Comparison of ENCODE assay signal across 27 cellular contexts in genomic region chr9:99497641-99498040, GRCh38.
DNase-seq lines count a peak whose midpoint lies in the region; ATAC-seq and TF ChIP-seq lines count a peak whose summit lies in the region.
"Had no signal": no experiment of that assay in that cellular context is flagged by ENCODE, and none has a peak within 500 bp of the region (broad histone marks: within the 10 kb centered on the region; RNA-seq: fewer than 3 reads in every experiment).

No MANE protein-coding gene starts in this region.

- CTCF ChIA-PET in MCF 10A (lab: Yijun Ruan, JAX): interaction anchor here (0.5 to 0.7 kb wide), 4 partner anchors 14 to 498 kb away, joined by 3 to 4 read pairs (median 4); no protein-coding TSS in a partner anchor

- H3K27ac ChIP-seq in breast epithelium (no peak overlapping the region), spleen (no peak overlapping the region)
- H3K27ac ChIP-seq: 22Rv1, BLaER1, HL-60, RWPE1, SK-N-MC had no signal

- no peaks in the 10 kb centered on the region for H3K36me3 ChIP-seq in breast epithelium
- H3K36me3 ChIP-seq in spleen: no peaks in the 10 kb centered on the region
- H3K36me3 ChIP-seq: BLaER1 had no signal

- TF ChIP-seq POLR2A in breast epithelium (IDR thresholded peaks at IDR 0.05) (no peak), spleen (IDR thresholded peaks at IDR 0.05) (no peak)

- BruUV-seq in MCF 10A (replicated peaks; lab: Mats Ljungman, UMichigan): no TSS peak

- 82 to 93% (median 88%) methylated on average over 2 of the region's 2 CpGs for WGBS in spleen, 5 donors

- H3K27me3 Mint-ChIP-seq in MCF 10A (ENCODE audit: insufficient read depth, unreplicated experiment): no peaks in the 10 kb centered on the region
- peaks cover 17% of the 10 kb centered on the region for H3K27me3 Mint-ChIP-seq in activated T-helper 17 cell treated with anti-CD3 and anti-CD28 coated beads, Interleukin-2, amount 50 U/mL, for 72 hours
- peaks cover 5% of the 10 kb centered on the region for H3K27me3 Mint-ChIP-seq in memory B cell
- no peaks in the 10 kb centered on the region for H3K27me3 Mint-ChIP-seq in stimulated activated naive B cell treated with anti-CD40 and anti-IgM and Interleukin-4, amounts not matched to agents 10 μg/mL and 1 μg/mL and 100 μg/mL, for 72 hours

- H3K27ac Mint-ChIP-seq in MCF 10A (ENCODE audit: low read depth, unreplicated experiment) (no peak overlapping the region), memory B cell (peak overlapping the region; percentile 60)
- no peak overlapping the region for H3K27ac Mint-ChIP-seq in activated T-helper 17 cell treated with anti-CD3 and anti-CD28 coated beads, Interleukin-2, amount 50 U/mL, for 72 hours
- no peak overlapping the region for H3K27ac Mint-ChIP-seq in stimulated activated naive B cell treated with anti-CD40 and anti-IgM and Interleukin-4, amounts not matched to agents 10 μg/mL and 1 μg/mL and 100 μg/mL, for 72 hours
- H3K27ac Mint-ChIP-seq: CD4-positive, alpha-beta T cell had no signal

- H3K36me3 Mint-ChIP-seq in MCF 10A (ENCODE audit: insufficient read depth, unreplicated experiment): no peaks in the 10 kb centered on the region
- H3K36me3 Mint-ChIP-seq in activated T-helper 17 cell treated with anti-CD3 and anti-CD28 coated beads, Interleukin-2, amount 50 U/mL, for 72 hours (ENCODE audit: low read depth): no peaks in the 10 kb centered on the region
- H3K36me3 Mint-ChIP-seq in memory B cell: peaks cover 3% of the 10 kb centered on the region
- H3K36me3 Mint-ChIP-seq in stimulated activated naive B cell treated with anti-CD40 and anti-IgM and Interleukin-4, amounts not matched to agents 10 μg/mL and 1 μg/mL and 100 μg/mL, for 72 hours: peaks cover 19 to 21% of the 10 kb centered on the region in 2 donors

- H3K9me3 Mint-ChIP-seq in MCF 10A (ENCODE audit: unreplicated experiment) (peaks cover 10% of the 10 kb centered on the region), memory B cell (peaks cover 4% of the 10 kb centered on the region)
- H3K9me3 Mint-ChIP-seq in activated T-helper 17 cell treated with anti-CD3 and anti-CD28 coated beads, Interleukin-2, amount 50 U/mL, for 72 hours: peaks cover 4% of the 10 kb centered on the region
- H3K9me3 Mint-ChIP-seq in stimulated activated naive B cell treated with anti-CD40 and anti-IgM and Interleukin-4, amounts not matched to agents 10 μg/mL and 1 μg/mL and 100 μg/mL, for 72 hours: peaks cover 0 to 5% of the 10 kb centered on the region in 2 donors
- H3K9me3 Mint-ChIP-seq: CD4-positive, alpha-beta T cell had no signal

- DNase-seq in MCF 10A (ENCODE audit: unreplicated experiment): peak; percentile 13
- DNase-seq in breast epithelium (ENCODE audit: low spot score in 2 of 2): no peak
- DNase-seq in memory B cell (ENCODE audit: low spot score in 2 of 2): no peak
- no peak for DNase-seq in stimulated activated naive B cell treated with anti-CD40 and anti-IgM and Interleukin-4, amounts not matched to agents 10 μg/mL and 1 μg/mL and 100 μg/mL, for 72 hours
- DNase-seq in cerebellar nuclear complex (lab: John Stamatoyannopoulos, UW): no peak
- DNase-seq in spleen: no peak
- DNase-seq: ACHN; Caco-2; CD4-positive, alpha-beta T cell; DND-41; H7; KBM-7; MV-4-11; NCI-H1105 treated with DMSO at 0.1 percent for 48 hours; NCI-H2081; NCI-H2171 treated with DMSO at 0.1 percent for 48 hours; NCI-H524 treated with DMSO at 0.1 percent for 48 hours; NCI-H82; SHP77 treated with DMSO at 0.1 percent for 48 hours had no signal

- POLR2A ChIA-PET in MCF 10A (lab: Yijun Ruan, JAX): no interaction called here

- no peak overlapping the region for H3K4me3 ChIP-seq in breast epithelium
- H3K4me3 ChIP-seq in spleen: no peak overlapping the region
- H3K4me3 ChIP-seq: BLaER1, SK-N-MC had no signal

- intact Hi-C loops in MCF 10A (cut with micrococcal nuclease): no loop called here
- intact Hi-C loops in breast epithelium (cut with DNase I; ENCODE audit: low total_unique reads): no loop called here
- intact Hi-C loops in spleen (cut with DNase I; ENCODE audit: low total_unique reads): no loop called here

- H3K27me3 ChIP-seq in breast epithelium (no peaks in the 10 kb centered on the region), spleen (replicated peaks in 1 of 7) (no peaks in the 10 kb centered on the region)
- H3K27me3 ChIP-seq: BLaER1 had no signal

- H3K4me1 ChIP-seq in breast epithelium (no peaks in the 10 kb centered on the region), spleen (no peaks in the 10 kb centered on the region)
- H3K4me1 ChIP-seq: Caco-2 had no signal

- H3K9me3 ChIP-seq in breast epithelium: peaks cover 0 to 4% of the 10 kb centered on the region in 2 donors
- peaks cover 0 to 12% (median 3%) of the 10 kb centered on the region in 8 donors for H3K9me3 ChIP-seq in spleen
- H3K9me3 ChIP-seq: Caco-2 had no signal

- TF ChIP-seq CTCF in MCF 10A (IDR thresholded peaks at IDR 0.05; ENCODE audit: unreplicated experiment) (no peak), breast epithelium (IDR thresholded peaks at IDR 0.05) (no peak), spleen (IDR thresholded peaks at IDR 0.05 in 8 of 11, conservative IDR thresholded peaks at IDR 0.05 in 3 of 11) (no peak)

- no peaks in the 10 kb centered on the region for H3K4me1 Mint-ChIP-seq in MCF 10A (ENCODE audit: insufficient read depth, unreplicated experiment)
- no peaks in the 10 kb centered on the region for H3K4me1 Mint-ChIP-seq in activated T-helper 17 cell treated with anti-CD3 and anti-CD28 coated beads, Interleukin-2, amount 50 U/mL, for 72 hours
- peaks cover under 1% of the 10 kb centered on the region for H3K4me1 Mint-ChIP-seq in memory B cell
- H3K4me1 Mint-ChIP-seq in stimulated activated naive B cell treated with anti-CD40 and anti-IgM and Interleukin-4, amounts not matched to agents 10 μg/mL and 1 μg/mL and 100 μg/mL, for 72 hours: peaks cover 9 to 24% of the 10 kb centered on the region in 2 donors

- ATAC-seq in activated T-helper 17 cell treated with anti-CD3 and anti-CD28 coated beads, Interleukin-2, amount 50 U/mL, for 72 hours (replicated peaks): peak; percentile 26
- ATAC-seq in memory B cell (ENCODE audit: low read depth) (no peak), GM18868 (IDR thresholded peaks at IDR 0.05; ENCODE audit: unreplicated experiment) (no peak)
- peak; percentile 38 to 42 for ATAC-seq in stimulated activated naive B cell treated with anti-CD40 and anti-IgM and Interleukin-4, amounts not matched to agents 10 μg/mL and 1 μg/mL and 100 μg/mL, for 72 hours (replicated peaks)
- ATAC-seq: HepG2 had no signal

- H3K4me3 Mint-ChIP-seq in MCF 10A (ENCODE audit: unreplicated experiment) (no peak overlapping the region), memory B cell (no peak overlapping the region)
- no peak overlapping the region for H3K4me3 Mint-ChIP-seq in activated T-helper 17 cell treated with anti-CD3 and anti-CD28 coated beads, Interleukin-2, amount 50 U/mL, for 72 hours
- no peak overlapping the region for H3K4me3 Mint-ChIP-seq in stimulated activated naive B cell treated with anti-CD40 and anti-IgM and Interleukin-4, amounts not matched to agents 10 μg/mL and 1 μg/mL and 100 μg/mL, for 72 hours
- H3K4me3 Mint-ChIP-seq: CD4-positive, alpha-beta T cell had no signal

Comparison
In these comparisons a context has a peak if more than half of its experiments do, and no peak if none do; other contexts are left out.
1. ATAC-seq: peak in activated T-helper 17 cell treated with anti-CD3 and anti-CD28 coated beads, Interleukin-2, amount 50 U/mL, for 72 hours (single experiment) and stimulated activated naive B cell treated with anti-CD40 and anti-IgM and Interleukin-4, amounts not matched to agents 10 μg/mL and 1 μg/mL and 100 μg/mL, for 72 hours (2 of 2); none in memory B cell (single experiment) and GM18868 (single experiment).